In genomic region chr1:16206547-16207317, GRCh38 we compare ENCODE assay signal across 8 cellular contexts. TPM values are rescaled to one million over a fixed set of nuclear protein-coding genes. Genes with fewer than 3 reads are reported as not detected.
DNase-seq lines count a peak whose midpoint lies in the region; TF ChIP-seq lines count a peak whose summit lies in the region.

No MANE protein-coding gene starts in this region.

- peak overlapping the region; percentile 91 for H3K4me2 ChIP-seq in Loucy (ENCODE audit: low read depth, low read length, poor library complexity, severe bottlenecking)
- peak overlapping the region; percentile 76 for H3K4me2 ChIP-seq in neural progenitor cell

- no peaks in the 10 kb centered on the region for H3K9me2 ChIP-seq in Loucy (replicated peaks; ENCODE audit: low read depth, low read length)

- peaks cover 22% of the 10 kb centered on the region for H3K4me1 Mint-ChIP-seq in neural progenitor cell

- no peaks in the 10 kb centered on the region for H3K9me3 ChIP-seq in Loucy (ENCODE audit: insufficient read depth, low read depth, low read length)
- H3K9me3 ChIP-seq in neural progenitor cell (ENCODE audit: low read depth) = no peaks in the 10 kb centered on the region
- H3K9me3 ChIP-seq in stomach = no peaks in the 10 kb centered on the region

- H3K27me3 ChIP-seq in Loucy (ENCODE audit: insufficient read depth, low read length, poor library complexity, severe bottlenecking) (no peaks in the 10 kb centered on the region), neural progenitor cell (peaks cover 13% of the 10 kb centered on the region), stomach (no peaks in the 10 kb centered on the region)

- POLR2A ChIA-PET in RWPE1 (lab: Yijun Ruan, JAX; ENCODE audit: low non-redundant PET) = interaction anchor here (0.5 to 1.1 kb wide), 5 partner anchors 10 to 366 kb away, joined by 3 to 8 read pairs (median 3); no protein-coding TSS in a partner anchor

- intact Hi-C loops in stomach (cut with DNase I; ENCODE audit: low total_unique reads) = no loop called here

- CTCF ChIA-PET in RWPE1 (lab: Yijun Ruan, JAX) = interaction anchor here (0.7 kb wide), 1 partner anchor 58 kb away, joined by 3 read pairs; no protein-coding TSS in a partner anchor

- no peak for TF ChIP-seq CTCF in Loucy (conservative IDR thresholded peaks at IDR 0.05; ENCODE audit: low read length)
- TF ChIP-seq CTCF in RWPE1 (conservative IDR thresholded peaks at IDR 0.05; ENCODE audit: low read depth) = no peak
- TF ChIP-seq CTCF in foreskin fibroblast (IDR thresholded peaks at IDR 0.05; ENCODE audit: low read depth, low read length) = no peak
- TF ChIP-seq CTCF in neural progenitor cell (IDR thresholded peaks at IDR 0.05) = no peak
- TF ChIP-seq CTCF in stomach (IDR thresholded peaks at IDR 0.05) = no peak

- no peaks in the 10 kb centered on the region for H3K9me3 Mint-ChIP-seq in neural progenitor cell

- H3K4me3 ChIP-seq in Loucy (ENCODE audit: low read length, poor library complexity, severe bottlenecking) = peak overlapping the region; percentile 79
- H3K4me3 ChIP-seq in foreskin fibroblast (ENCODE audit: low read depth in 1 of 2, low read length in 2 of 2) = peak overlapping the region; percentile 53 to 64
- H3K4me3 ChIP-seq in neural progenitor cell = peak overlapping the region; percentile 54
- H3K4me3 ChIP-seq in stomach = peak overlapping the region; percentile 49 to 64 (median 58)

- peak overlapping the region; percentile 88 for H3K4me3 Mint-ChIP-seq in neural progenitor cell

- 0 to 1% (median 0%) methylated on average over 42 to 87 of the region's 87 CpGs for WGBS in stomach, 5 donors

- peaks cover 14% of the 10 kb centered on the region for H3K4me1 ChIP-seq in Loucy (ENCODE audit: insufficient read depth, low read length, poor library complexity, severe bottlenecking)
- peaks cover 7% of the 10 kb centered on the region for H3K4me1 ChIP-seq in neural progenitor cell
- H3K4me1 ChIP-seq in stomach = peaks cover 22 to 58% (median 47%) of the 10 kb centered on the region in 4 donors

- H2AFZ ChIP-seq in Loucy (ENCODE audit: low read length) (peak overlapping the region; percentile 65), neural progenitor cell (replicated peaks) (peak overlapping the region; percentile 86)

- H3F3A ChIP-seq in Loucy (ENCODE audit: low read depth) = no peaks in the 10 kb centered on the region
- H3F3A ChIP-seq in neural progenitor cell (ENCODE audit: low read depth) = peaks cover 28% of the 10 kb centered on the region

- no peak for TF ChIP-seq EP300 in stomach (IDR thresholded peaks at IDR 0.05)

- TF ChIP-seq POLR2A in stomach (IDR thresholded peaks at IDR 0.05) = peak in 2 of 4 donors; percentile 20 to 56

- DNase-seq in Daoy (ENCODE audit: low read depth) (peak; percentile 99), H4 (ENCODE audit: low spot score) (peak; percentile 96), RWPE1 (ENCODE audit: low spot score) (peak; percentile 95), foreskin fibroblast (peak; percentile 98 to 100), neural progenitor cell (ENCODE audit: low spot score) (peak; percentile 99), stomach (peak; percentile 98)
- peak; percentile 96 for DNase-seq in activated effector memory CD4-positive, alpha-beta T cell treated with anti-CD3 and anti-CD28 coated beads, Interleukin-2, amount 50 U/mL, for 16 hours

- no peaks in the 10 kb centered on the region for H3K36me3 ChIP-seq in Loucy (ENCODE audit: insufficient read depth, low read length)
- H3K36me3 ChIP-seq in neural progenitor cell = no peaks in the 10 kb centered on the region
- H3K36me3 ChIP-seq in stomach = peaks cover 0 to 30% (median 12%) of the 10 kb centered on the region in 4 donors

- H3K79me2 ChIP-seq in Loucy (ENCODE audit: insufficient read depth, low read length) (peaks cover 7% of the 10 kb centered on the region; the same call in 1 of the 2 replicates), neural progenitor cell (ENCODE audit: low read depth) (no peaks in the 10 kb centered on the region)

- no peaks in the 10 kb centered on the region for H4K20me1 ChIP-seq in Loucy (ENCODE audit: insufficient read depth, low read length, poor library complexity, severe bottlenecking)
- H4K20me1 ChIP-seq in neural progenitor cell (ENCODE audit: low read depth) = no peaks in the 10 kb centered on the region

- H3K36me3 Mint-ChIP-seq in neural progenitor cell = no peaks in the 10 kb centered on the region

- H3K9ac ChIP-seq in Loucy (ENCODE audit: low read depth, low read length, poor library complexity, severe bottlenecking) = peak overlapping the region; percentile 71
- no peak overlapping the region for H3K9ac ChIP-seq in neural progenitor cell

- peaks cover 7% of the 10 kb centered on the region for H3K27me3 Mint-ChIP-seq in neural progenitor cell (ENCODE audit: insufficient read depth, low read depth)

- H3K27ac ChIP-seq in RWPE1 (peak overlapping the region; percentile 92), neural progenitor cell (peak overlapping the region; percentile 79), stomach (peak overlapping the region; percentile 85 to 98 (median 96))

- H3K27ac Mint-ChIP-seq in neural progenitor cell = no peak overlapping the region

RNA-seq across cellular contexts. Expression of gene ARHGEF19, which starts 5.7 kb away (rescaled TPM):
- total RNA-seq in Daoy (2014; rRNA removed; shearing (Covaris generic)) = 2.4 and 4.2 TPM in 2 replicates
- total RNA-seq in H4 (2014; rRNA removed; shearing (Covaris generic)) = 3.7 and 10.6 TPM in 2 replicates
- total RNA-seq in neural progenitor cell (ENCODE audit: low replicate concordance) = 10.9 and 22.2 TPM in 2 replicates
- total RNA-seq in stomach = 10 to 100 TPM in 2 of 5 donors, 1 to 10 TPM in 3; 3.5 to 17.4 (median 8.1) TPM
- polyA plus RNA-seq in stomach = 10 to 100 TPM in 1 of 3 donors, 1 to 10 TPM in 2; 9.5 to 20.1 (median 9.5) TPM

RNA-seq across cellular contexts. Expression of gene CPLANE2, which starts 30.3 kb away (rescaled TPM):
- 2.6 and 21.4 TPM in 2 replicates for total RNA-seq in Daoy (2014; rRNA removed; shearing (Covaris generic))
- 4.7 and 8.5 TPM in 2 replicates for total RNA-seq in H4 (2014; rRNA removed; shearing (Covaris generic))
- total RNA-seq in neural progenitor cell (ENCODE audit: low replicate concordance) = 3.0 and 11.4 TPM in 2 replicates
- 10 to 100 TPM in 1 of 5 donors, 1 to 10 TPM in 2, under 1 TPM in 1, not detected in 1; 0.45 to 18.8 (median 2.7) TPM for total RNA-seq in stomach
- polyA plus RNA-seq in stomach = 1 to 10 TPM; 1.8 to 3.4 (median 2.3) TPM

RNA-seq across cellular contexts. Expression of gene EPHA2, which starts 50.9 kb away (rescaled TPM):
- 50.8 and 67.7 TPM in 2 replicates for total RNA-seq in Daoy (2014; rRNA removed; shearing (Covaris generic))
- total RNA-seq in H4 (2014; rRNA removed; shearing (Covaris generic)) = 10.1 and 14.2 TPM in 2 replicates
- total RNA-seq in neural progenitor cell (ENCODE audit: low replicate concordance) (14.9 and 40.9 TPM in 2 replicates), stomach (100 to 1,000 TPM in 1 of 5 donors, 10 to 100 TPM in 3, 1 to 10 TPM in 1; 6.7 to 200 (median 42.7) TPM)
- polyA plus RNA-seq in stomach = 10 to 100 TPM in 2 of 3 donors, 1 to 10 TPM in 1; 4.6 to 30.4 (median 11.0) TPM

Comparison
In these comparisons a context has a peak if more than half of its experiments do, and no peak if none do; other contexts are left out.
1. Peak in every context shown above with its lines: DNase-seq, H3K4me3 ChIP-seq and H3K27ac ChIP-seq.